ENCODE assay signal across 8 cellular contexts in genomic region chr15:84979651-84980050, GRCh38. TPM values are rescaled to one million over a fixed set of nuclear protein-coding genes. Genes with fewer than 3 reads are reported as not detected.
DNase-seq lines count a peak whose midpoint lies in the region; ATAC-seq and TF ChIP-seq lines count a peak whose summit lies in the region.

No MANE protein-coding gene starts in this region.

- WGBS in body of pancreas, 2 donors: 14 to 18% methylated on average over 11 to 13 of the region's 16 CpGs

- DNase-seq in activated CD8-positive, alpha-beta memory T cell treated with anti-CD3 and anti-CD28 coated beads for 24 hours: peak; percentile 57
- DNase-seq in activated CD8-positive, alpha-beta memory T cell treated with anti-CD3 and anti-CD28 coated beads, Interleukin-2, amount 50 U/mL, for 4 hours: no peak
- DNase-seq in body of pancreas: peak; percentile 39 to 52 (median 44)
- peak; percentile 54 for DNase-seq in left lobe of liver (ENCODE audit: low spot score)
- no peak for DNase-seq in tibial artery
- DNase-seq in NCI-H446 treated with DMSO at 0.1 percent for 48 hours (lab: John Stamatoyannopoulos, UW): no peak
- DNase-seq in middle frontal gyrus (ENCODE audit: extremely low spot score, low spot score): no peak

- TF ChIP-seq POLR2A in body of pancreas (IDR thresholded peaks at IDR 0.05): no peak

- H3K27ac ChIP-seq in body of pancreas (peak overlapping the region in 3 of 4 donors; percentile 87 to 95 (median 92)), tibial artery (peak overlapping the region in 1 of 2 donors; percentile 92)

- no peaks in the 10 kb centered on the region for H3K27me3 ChIP-seq in body of pancreas
- H3K27me3 ChIP-seq in tibial artery: no peaks in the 10 kb centered on the region

- intact Hi-C loops in body of pancreas (cut with DNase I): no loop called here
- intact Hi-C loops in tibial artery (cut with DNase I; ENCODE audit: low total_unique reads): no loop called here

- no peaks in the 10 kb centered on the region for H3K9me3 ChIP-seq in body of pancreas
- no peaks in the 10 kb centered on the region for H3K9me3 ChIP-seq in tibial artery

- H3K4me1 ChIP-seq in body of pancreas (peaks cover 22% of the 10 kb centered on the region), tibial artery (peaks cover 0 to 26% (median 15%) of the 10 kb centered on the region in 4 donors)

- H3K36me3 ChIP-seq in body of pancreas (replicated peaks in 1 of 2; ENCODE audit: insufficient read depth in 1 of 2, low read depth in 2 of 2): no peaks in the 10 kb centered on the region
- H3K36me3 ChIP-seq in tibial artery: no peaks in the 10 kb centered on the region

- H3K4me3 ChIP-seq in body of pancreas (no peak overlapping the region), tibial artery (peak overlapping the region; percentile 77 to 93)

- no peak for TF ChIP-seq CTCF in body of pancreas (IDR thresholded peaks at IDR 0.05)
- no peak for TF ChIP-seq CTCF in tibial artery (IDR thresholded peaks at IDR 0.05)

- ATAC-seq in body of pancreas (no peak), left lobe of liver (no peak), GM18520 (IDR thresholded peaks at IDR 0.05; ENCODE audit: unreplicated experiment) (no peak)

RNA-seq across cellular contexts. Expression of gene PDE8A, which starts 2.0 kb away (rescaled TPM):
- 10 to 100 TPM; 34.2 to 50.1 TPM for total RNA-seq in body of pancreas
- total RNA-seq in left lobe of liver: 33.1 TPM

Comparison
In these comparisons a context has a peak if more than half of its experiments do, and no peak if none do; other contexts are left out.
1. DNase-seq: peak in activated CD8-positive, alpha-beta memory T cell treated with anti-CD3 and anti-CD28 coated beads for 24 hours (single experiment), body of pancreas (4 of 4) and left lobe of liver (single experiment); none in activated CD8-positive, alpha-beta memory T cell treated with anti-CD3 and anti-CD28 coated beads, Interleukin-2, amount 50 U/mL, for 4 hours (single experiment), tibial artery (0 of 2), NCI-H446 treated with DMSO at 0.1 percent for 48 hours (single experiment) and middle frontal gyrus (single experiment).
2. H3K4me3 ChIP-seq: peak in tibial artery (2 of 2); none in body of pancreas (0 of 2).